Comparison of ENCODE assay signal across 15 cellular contexts in the genomic region with DNA sequence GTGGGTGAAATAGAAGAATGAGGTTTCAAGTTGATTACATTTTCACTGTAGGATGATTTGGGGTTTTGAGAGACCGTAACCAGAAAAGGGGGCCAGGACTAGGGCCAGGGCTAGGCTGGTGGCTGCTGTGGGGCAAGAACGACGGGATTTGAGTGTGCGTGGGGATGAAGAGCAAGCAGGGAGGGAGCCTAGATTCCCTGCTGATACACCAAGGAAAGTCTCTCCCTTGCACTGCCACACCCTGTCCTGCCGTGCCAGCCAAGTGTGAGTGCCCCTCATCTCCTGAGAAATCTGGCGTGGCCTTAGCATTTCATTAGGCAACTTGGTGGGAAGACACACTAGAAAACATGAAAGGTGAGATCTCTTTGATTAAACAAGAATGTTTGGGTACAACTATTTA.
"Had no signal": no experiment of that assay in that cellular context is flagged by ENCODE, and none has a peak within 500 bp of the region (broad histone marks: within the 10 kb centered on the region; RNA-seq: fewer than 3 reads in every experiment).

No MANE protein-coding gene starts in this region.

- H3K4me3 ChIP-seq: pancreas, vagina had no signal

- H3K4me3 Mint-ChIP-seq: activated CD8-positive, alpha-beta memory T cell treated with anti-CD3 and anti-CD28 coated beads, Interleukin-2, amount 10 ng/mL, durations not matched to agents 7 days and 5 days; activated naive CD8-positive, alpha-beta T cell treated with anti-CD3 and anti-CD28 coated beads for 36 hours; neural crest cell; T-helper 1 cell treated with Interleukin-12 subunit alpha and Interleukin-12 subunit beta and Interleukin-4 antibody, amounts not matched to agents 30 μg/mL and 1 μg/mL, for 36 hours had no signal

- H3K9me3 Mint-ChIP-seq: activated naive CD8-positive, alpha-beta T cell treated with anti-CD3 and anti-CD28 coated beads for 36 hours; neural crest cell; T-helper 1 cell treated with Interleukin-12 subunit alpha and Interleukin-12 subunit beta and Interleukin-4 antibody, amounts not matched to agents 30 μg/mL and 1 μg/mL, for 36 hours had no signal

- H3K27me3 ChIP-seq: pancreas, vagina had no signal

- H3K27me3 Mint-ChIP-seq: activated CD8-positive, alpha-beta memory T cell treated with anti-CD3 and anti-CD28 coated beads, Interleukin-2, amount 10 ng/mL, durations not matched to agents 7 days and 5 days; activated naive CD8-positive, alpha-beta T cell treated with anti-CD3 and anti-CD28 coated beads for 36 hours had no signal

- H3K36me3 ChIP-seq: pancreas, vagina had no signal

- H3K9me3 ChIP-seq: pancreas, vagina had no signal

- DNase-seq: activated CD4-positive, CD25-positive, alpha-beta regulatory T cell; activated CD8-positive, alpha-beta memory T cell treated with anti-CD3 and anti-CD28 coated beads, Interleukin-2, amount 10 ng/mL, durations not matched to agents 7 days and 5 days; activated gamma-delta T cell; activated naive CD8-positive, alpha-beta T cell treated with anti-CD3 and anti-CD28 coated beads for 36 hours; activated T-cell treated with anti-CD3 and anti-CD28 coated beads, Interleukin-2, amount 50 U/mL, for 48 hours; cerebellar nuclear complex; glutamatergic neuron; mesendoderm; pancreas; stimulated activated CD4-positive, alpha-beta T cell treated with anti-CD3 and anti-CD28 coated beads, Interleukin-12 subunit alpha, Interleukin-12 subunit beta, amount 100 ng/mL, for 4 hours; stimulated activated naive CD4-positive, alpha-beta T cell treated with Interleukin-2 at 50 U/mL for 16 hours had no signal

- ATAC-seq: activated CD8-positive, alpha-beta memory T cell treated with anti-CD3 and anti-CD28 coated beads, Interleukin-2, amount 10 ng/mL, durations not matched to agents 7 days and 5 days; esophagus mucosa; pancreas had no signal

- H3K36me3 Mint-ChIP-seq: activated CD8-positive, alpha-beta memory T cell treated with anti-CD3 and anti-CD28 coated beads, Interleukin-2, amount 10 ng/mL, durations not matched to agents 7 days and 5 days; activated naive CD8-positive, alpha-beta T cell treated with anti-CD3 and anti-CD28 coated beads for 36 hours had no signal

- H3K27ac ChIP-seq: pancreas, vagina had no signal

- H3K27ac Mint-ChIP-seq: activated CD8-positive, alpha-beta memory T cell treated with anti-CD3 and anti-CD28 coated beads, Interleukin-2, amount 10 ng/mL, durations not matched to agents 7 days and 5 days; activated naive CD8-positive, alpha-beta T cell treated with anti-CD3 and anti-CD28 coated beads for 36 hours; T-helper 1 cell treated with Interleukin-12 subunit alpha and Interleukin-12 subunit beta and Interleukin-4 antibody, amounts not matched to agents 30 μg/mL and 1 μg/mL, for 36 hours had no signal
